1 cellular context compared by ENCODE assay signal in genomic region chr15:70569718-70570231, GRCh38.
TF ChIP-seq lines count a peak whose summit lies in the region.

No MANE protein-coding gene starts in this region.

TF ChIP-seq in IMR-90, 13 proteins besides CTCF, POLR2A, EP300 and RAD21:
- TF ChIP-seq FOS (IDR thresholded peaks at IDR 0.05; ENCODE audit: low read depth, low read length): no peak
- TF ChIP-seq BHLHE40 (IDR thresholded peaks at IDR 0.05; ENCODE audit: low read depth, low read length): peak; percentile 42; the same call in 1 of the 2 replicates
